9 cellular contexts compared by ENCODE assay signal in the genomic region with DNA sequence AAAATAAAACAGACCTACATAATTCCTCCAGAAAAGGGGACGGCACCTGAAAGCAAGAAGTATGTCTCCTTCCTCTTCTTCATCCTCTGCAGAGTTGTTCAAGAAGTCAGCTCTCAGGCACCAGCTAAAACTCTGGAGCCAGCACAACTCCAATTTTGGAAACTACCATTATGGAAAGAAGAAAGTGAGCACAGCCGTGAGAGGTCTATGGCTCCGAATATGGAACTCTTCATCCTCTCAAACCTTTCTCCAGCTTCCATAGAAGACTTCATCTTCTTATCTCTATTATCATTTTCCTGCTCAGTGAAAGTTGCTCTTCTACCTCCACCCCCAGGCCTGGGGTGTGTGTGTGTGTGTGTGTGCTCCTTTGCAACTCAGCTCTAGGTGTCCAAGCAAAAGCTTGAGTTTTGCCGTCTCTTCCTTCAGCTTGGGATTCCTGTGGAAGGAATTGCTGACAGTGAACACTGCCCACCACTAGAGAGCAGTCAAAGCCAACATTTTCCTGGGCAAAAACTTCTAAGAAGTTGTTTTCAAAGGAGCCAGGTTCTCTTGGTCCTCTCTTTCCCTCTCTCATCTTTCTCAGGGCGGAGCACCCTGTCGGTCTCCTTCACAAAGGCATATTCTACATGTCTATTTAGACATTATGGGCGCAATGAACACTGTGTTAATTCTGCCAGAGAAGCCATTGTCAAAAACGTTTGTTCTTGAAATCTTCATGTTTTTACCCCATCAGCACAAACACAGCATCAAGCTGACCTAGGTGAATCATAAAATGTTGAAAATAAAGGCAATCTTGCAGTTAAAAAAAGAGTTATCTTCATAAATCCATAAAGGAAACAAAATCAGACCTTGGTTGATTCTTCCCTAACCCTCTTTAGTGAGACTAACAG.
DNase-seq lines count a peak whose midpoint lies in the region; ATAC-seq, FAIRE-seq and TF ChIP-seq lines count a peak whose summit lies in the region.
"Had no signal": no experiment of that assay in that cellular context is flagged by ENCODE, and none has a peak within 500 bp of the region (broad histone marks: within the 10 kb centered on the region; RNA-seq: fewer than 3 reads in every experiment).

No MANE protein-coding gene starts in this region.

- H3K27ac ChIP-seq in pancreas = no peak overlapping the region
- H3K27ac ChIP-seq: BLaER1 treated with 17β-estradiol and CSF1 and Interleukin-3, amounts not matched to agents 10 nM and 100 nM had no signal

- H3K9me3 ChIP-seq in pancreas = no peaks in the 10 kb centered on the region

- intact Hi-C loops in pancreas (cut with DNase I) = loop anchor here in 2 of 3 donors (10.0 kb wide), 2 partner anchors 299 to 789 kb away; no protein-coding TSS in a partner anchor

- no peaks in the 10 kb centered on the region for H3K4me1 ChIP-seq in pancreas

- FAIRE-seq in pancreas (lab: Jason Lieb, UNC) = no peak

- no peaks in the 10 kb centered on the region for H3K36me3 ChIP-seq in pancreas
- H3K36me3 ChIP-seq: BLaER1 treated with 17β-estradiol and CSF1 and Interleukin-3, amounts not matched to agents 10 nM and 100 nM had no signal

- DNase-seq in NCI-H1436 (lab: John Stamatoyannopoulos, UW) (peak; percentile 47), NCI-H1436 treated with DMSO at 0.1 percent for 48 hours (lab: John Stamatoyannopoulos, UW) (no peak), LoVo (ENCODE audit: low spot score) (peak; percentile 56), SKM-1 (lab: John Stamatoyannopoulos, UW; ENCODE audit: unreplicated experiment) (peak; percentile 4), fibroblast of the conjunctiva (ENCODE audit: low read depth) (peak; percentile 39), pancreas (peak in 4 of 6 donors; percentile 13 to 52 (median 14))
- no peak for DNase-seq in stimulated activated CD4-positive, alpha-beta T cell treated with anti-CD3 and anti-CD28 coated beads, Interleukin-4, amount 100 ng/mL, for 24 hours

- no peaks in the 10 kb centered on the region for H3K27me3 ChIP-seq in pancreas
- H3K27me3 ChIP-seq: BLaER1 treated with 17β-estradiol and CSF1 and Interleukin-3, amounts not matched to agents 10 nM and 100 nM had no signal

- WGBS in pancreas, 2 donors = 40 to 41% methylated on average over 8 of the region's 8 CpGs

- peak; percentile 44 to 64 (median 55) for TF ChIP-seq CTCF in pancreas (IDR thresholded peaks at IDR 0.05)

- H3K4me3 ChIP-seq in pancreas = no peak overlapping the region
- H3K4me3 ChIP-seq: BLaER1 treated with 17β-estradiol and CSF1 and Interleukin-3, amounts not matched to agents 10 nM and 100 nM had no signal

- ATAC-seq in pancreas (peak; percentile 53 to 91 (median 86)), HG03457 (IDR thresholded peaks at IDR 0.05; ENCODE audit: unreplicated experiment) (no peak)

Comparison
In these comparisons a context has a peak if more than half of its experiments do, and no peak if none do; other contexts are left out.
1. DNase-seq: peak in NCI-H1436 (single experiment), LoVo (single experiment), SKM-1 (single experiment), fibroblast of the conjunctiva (single experiment) and pancreas (4 of 6); none in NCI-H1436 treated with DMSO at 0.1 percent for 48 hours (single experiment) and stimulated activated CD4-positive, alpha-beta T cell treated with anti-CD3 and anti-CD28 coated beads, Interleukin-4, amount 100 ng/mL, for 24 hours (single experiment).